ENCODE assay signal across 8 cellular contexts in the genomic region with DNA sequence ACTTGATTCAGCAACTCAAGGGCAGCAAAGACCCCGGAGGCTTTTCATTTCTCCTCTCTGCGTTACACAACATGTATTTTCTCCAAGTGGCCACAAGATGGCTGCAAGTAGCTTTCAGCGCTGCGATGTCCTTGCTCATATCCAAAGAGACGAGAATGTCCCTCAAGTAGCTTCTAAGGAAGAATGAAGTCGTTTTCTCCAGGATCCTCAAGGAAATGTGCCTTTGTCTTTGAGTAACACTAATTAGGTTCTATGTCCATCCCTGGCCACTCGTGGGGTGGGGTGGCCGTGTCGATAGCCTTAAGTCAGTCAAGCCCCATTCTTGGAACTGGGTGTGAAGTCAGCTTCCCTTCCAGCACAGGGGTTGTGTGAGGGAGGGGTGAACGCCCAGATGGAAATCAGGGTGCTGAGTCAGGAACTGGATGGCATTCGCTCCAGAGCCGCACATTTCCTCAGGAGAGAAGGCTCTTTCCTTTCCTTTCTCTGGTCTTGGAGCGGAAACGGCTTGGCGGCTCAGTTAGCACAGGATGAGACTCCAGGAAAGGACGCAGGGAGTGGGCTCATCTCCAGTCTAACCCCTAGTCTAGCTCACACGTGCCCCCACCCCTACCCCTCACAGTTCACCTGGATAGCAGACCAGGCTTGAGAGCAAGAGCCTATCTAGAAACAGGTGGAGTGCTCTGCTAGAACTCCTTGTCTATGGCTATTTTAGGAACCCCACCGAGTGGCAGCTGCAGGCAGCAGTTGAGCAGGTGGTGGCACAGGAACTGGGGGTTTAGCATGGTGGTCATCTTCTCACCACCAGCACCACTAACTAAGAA. TPM values are rescaled to one million over a fixed set of nuclear protein-coding genes. Genes with fewer than 3 reads are reported as not detected.
A peak's percentile ranks its signal among the peaks of the same experiment; 100 is the strongest.
DNase-seq lines count a peak whose midpoint lies in the region; ATAC-seq lines count a peak whose summit lies in the region.

No MANE protein-coding gene starts in this region.

- H3K4me1 Mint-ChIP-seq in activated CD4-positive, alpha-beta memory T cell treated with anti-CD3 and anti-CD28 coated beads, Interleukin-2, amount 10 ng/mL, durations not matched to agents 7 days and 5 days, result peaks cover 4% of the 10 kb centered on the region
- peaks cover 6 to 13% of the 10 kb centered on the region in 2 donors for H3K4me1 Mint-ChIP-seq in natural killer cell treated with Interleukin-12 subunit alpha and Interleukin-12 subunit beta and Interleukin-15 and Interleukin-18, amount 100 ng/mL, for 72 hours (ENCODE audit: low read depth in 2 of 2)

- POLR2A ChIA-PET in activated CD4-positive, alpha-beta memory T cell treated with anti-CD3 and anti-CD28 coated beads, Interleukin-2, amount 10 ng/mL, durations not matched to agents 7 days and 5 days (lab: Charles Lee), result no interaction called here

- no peaks in the 10 kb centered on the region for H3K9me3 Mint-ChIP-seq in activated CD4-positive, alpha-beta memory T cell treated with anti-CD3 and anti-CD28 coated beads, Interleukin-2, amount 10 ng/mL, durations not matched to agents 7 days and 5 days
- H3K9me3 Mint-ChIP-seq in natural killer cell treated with Interleukin-12 subunit alpha and Interleukin-12 subunit beta and Interleukin-15 and Interleukin-18, amount 100 ng/mL, for 72 hours, result no peaks in the 10 kb centered on the region

- peak; percentile 82 for ATAC-seq in HG02938 (IDR thresholded peaks at IDR 0.05; ENCODE audit: unreplicated experiment)
- ATAC-seq in natural killer cell treated with Interleukin-12 subunit alpha and Interleukin-12 subunit beta and Interleukin-15 and Interleukin-18, amount 100 ng/mL, for 72 hours, result peak; percentile 27 to 78
- ATAC-seq in GM19455 (IDR thresholded peaks at IDR 0.05; ENCODE audit: unreplicated experiment), result no peak
- no peak for ATAC-seq in HG03196 (IDR thresholded peaks at IDR 0.05; ENCODE audit: unreplicated experiment)

- H3K36me3 Mint-ChIP-seq in activated CD4-positive, alpha-beta memory T cell treated with anti-CD3 and anti-CD28 coated beads, Interleukin-2, amount 10 ng/mL, durations not matched to agents 7 days and 5 days (ENCODE audit: low read depth), result no peaks in the 10 kb centered on the region
- H3K36me3 Mint-ChIP-seq in natural killer cell treated with Interleukin-12 subunit alpha and Interleukin-12 subunit beta and Interleukin-15 and Interleukin-18, amount 100 ng/mL, for 72 hours, result no peaks in the 10 kb centered on the region

- no peak overlapping the region for H3K27ac Mint-ChIP-seq in activated CD4-positive, alpha-beta memory T cell treated with anti-CD3 and anti-CD28 coated beads, Interleukin-2, amount 10 ng/mL, durations not matched to agents 7 days and 5 days
- H3K27ac Mint-ChIP-seq in natural killer cell treated with Interleukin-12 subunit alpha and Interleukin-12 subunit beta and Interleukin-15 and Interleukin-18, amount 100 ng/mL, for 72 hours, result no peak overlapping the region

- DNase-seq in EL, result peak; percentile 79
- peak; percentile 70 to 91 for DNase-seq in NCI-H526 (lab: John Stamatoyannopoulos, UW)
- DNase-seq in activated CD4-positive, alpha-beta memory T cell treated with anti-CD3 and anti-CD28 coated beads, Interleukin-2, amount 10 ng/mL, durations not matched to agents 7 days and 5 days, result peak; percentile 32
- peak; percentile 72 for DNase-seq in fibroblast of gingiva (ENCODE audit: low read depth)
- no peak for DNase-seq in natural killer cell treated with Interleukin-12 subunit alpha and Interleukin-12 subunit beta and Interleukin-15 and Interleukin-18, amount 100 ng/mL, for 72 hours (ENCODE audit: low spot score)

- H3K4me3 Mint-ChIP-seq in activated CD4-positive, alpha-beta memory T cell treated with anti-CD3 and anti-CD28 coated beads, Interleukin-2, amount 10 ng/mL, durations not matched to agents 7 days and 5 days, result no peak overlapping the region
- H3K4me3 Mint-ChIP-seq in natural killer cell treated with Interleukin-12 subunit alpha and Interleukin-12 subunit beta and Interleukin-15 and Interleukin-18, amount 100 ng/mL, for 72 hours, result peak overlapping the region; percentile 51

- peaks cover 17% of the 10 kb centered on the region for H3K27me3 Mint-ChIP-seq in activated CD4-positive, alpha-beta memory T cell treated with anti-CD3 and anti-CD28 coated beads, Interleukin-2, amount 10 ng/mL, durations not matched to agents 7 days and 5 days
- H3K27me3 Mint-ChIP-seq in natural killer cell treated with Interleukin-12 subunit alpha and Interleukin-12 subunit beta and Interleukin-15 and Interleukin-18, amount 100 ng/mL, for 72 hours, result peaks cover 21 to 36% of the 10 kb centered on the region in 2 donors

- CTCF ChIA-PET in activated CD4-positive, alpha-beta memory T cell treated with anti-CD3 and anti-CD28 coated beads, Interleukin-2, amount 10 ng/mL, durations not matched to agents 7 days and 5 days (lab: Charles Lee), result interaction anchor here (0.8 to 1.6 kb wide), 9 partner anchors 10 to 102 kb away, joined by 3 to 10 read pairs (median 4); no protein-coding TSS in a partner anchor

RNA-seq across cellular contexts. Expression of gene NNMT, which starts 44.3 kb away (rescaled TPM):
- not detected for total RNA-seq in activated CD4-positive, alpha-beta memory T cell treated with anti-CD3 and anti-CD28 coated beads, Interleukin-2, amount 10 ng/mL, durations not matched to agents 7 days and 5 days
- not detected for total RNA-seq in natural killer cell treated with Interleukin-12 subunit alpha and Interleukin-12 subunit beta and Interleukin-15 and Interleukin-18, amount 100 ng/mL, for 72 hours

RNA-seq across cellular contexts. Expression of gene C11orf71, which starts 59.8 kb away (rescaled TPM):
- total RNA-seq in activated CD4-positive, alpha-beta memory T cell treated with anti-CD3 and anti-CD28 coated beads, Interleukin-2, amount 10 ng/mL, durations not matched to agents 7 days and 5 days, result 1 to 10 TPM; 7.3 to 7.6 TPM
- total RNA-seq in natural killer cell treated with Interleukin-12 subunit alpha and Interleukin-12 subunit beta and Interleukin-15 and Interleukin-18, amount 100 ng/mL, for 72 hours, result 1 to 10 TPM; 5.7 to 6.4 TPM

RNA-seq across cellular contexts. Expression of gene RBM7, which starts 59.9 kb away (rescaled TPM):
- total RNA-seq in activated CD4-positive, alpha-beta memory T cell treated with anti-CD3 and anti-CD28 coated beads, Interleukin-2, amount 10 ng/mL, durations not matched to agents 7 days and 5 days, result 10 to 100 TPM; 36.5 to 46.3 TPM
- 10 to 100 TPM; 20.2 to 34.1 TPM for total RNA-seq in natural killer cell treated with Interleukin-12 subunit alpha and Interleukin-12 subunit beta and Interleukin-15 and Interleukin-18, amount 100 ng/mL, for 72 hours

Comparison
In these comparisons a context has a peak if more than half of its experiments do, and no peak if none do; other contexts are left out.
1. ATAC-seq: peak in HG02938 (single experiment) and natural killer cell treated with Interleukin-12 subunit alpha and Interleukin-12 subunit beta and Interleukin-15 and Interleukin-18, amount 100 ng/mL, for 72 hours (2 of 2); none in GM19455 (single experiment) and HG03196 (single experiment).